8 cellular contexts compared by ENCODE assay signal in the genomic region with DNA sequence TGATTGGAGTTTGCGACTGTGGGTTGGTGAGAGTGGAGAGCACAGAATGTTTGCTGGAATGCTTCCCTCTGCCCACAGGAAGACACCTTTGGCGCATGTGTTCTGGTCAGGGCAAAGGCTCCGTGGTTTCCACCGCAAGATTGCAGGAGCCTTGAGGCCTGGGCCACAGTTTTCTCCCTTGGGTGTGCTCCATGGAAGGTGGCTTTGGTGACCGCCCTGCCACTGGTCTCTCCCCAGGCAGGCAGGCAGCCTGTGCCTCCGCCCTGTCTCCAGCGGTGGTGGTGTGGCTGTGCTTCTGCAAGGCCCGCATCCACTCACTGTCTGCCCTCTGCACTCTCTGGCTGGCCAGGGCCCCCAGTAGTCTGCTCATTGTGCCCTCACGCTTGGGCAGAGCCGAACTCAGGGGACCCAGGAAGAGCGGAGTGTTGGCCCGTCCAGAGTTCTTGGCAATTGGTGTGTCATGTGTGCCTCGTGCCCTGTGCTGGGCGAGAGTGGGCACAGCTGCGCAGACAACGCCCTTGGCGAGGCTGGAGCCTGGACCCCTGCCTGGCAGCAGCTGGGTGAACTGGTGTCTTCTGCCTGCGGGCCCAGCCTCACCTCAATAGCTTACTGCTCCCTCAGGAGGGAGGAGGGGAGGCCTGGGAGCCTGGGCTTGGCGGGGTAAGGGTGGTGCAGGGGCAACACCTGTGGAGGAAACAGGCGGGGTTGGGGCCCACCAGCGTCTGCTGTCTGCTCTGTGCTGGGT. TPM values are rescaled to one million over a fixed set of nuclear protein-coding genes. Genes with fewer than 3 reads are reported as not detected.
DNase-seq lines count a peak whose midpoint lies in the region; ATAC-seq and TF ChIP-seq lines count a peak whose summit lies in the region.

No MANE protein-coding gene starts in this region.

- H3K27me3 ChIP-seq in CD8-positive, alpha-beta T cell (ENCODE audit: insufficient read depth, low read length): no peaks in the 10 kb centered on the region
- peaks cover 21% of the 10 kb centered on the region for H3K27me3 ChIP-seq in neural progenitor cell

- peaks cover 7% of the 10 kb centered on the region for H3F3A ChIP-seq in neural progenitor cell (ENCODE audit: low read depth)

- peaks cover 44% of the 10 kb centered on the region for H3K4me1 ChIP-seq in CD8-positive, alpha-beta T cell (ENCODE audit: insufficient read depth, low read length)
- H3K4me1 ChIP-seq in neural progenitor cell: peaks cover 6% of the 10 kb centered on the region

- peak overlapping the region; percentile 97 for H3K4me2 ChIP-seq in neural progenitor cell

- peaks cover 51% of the 10 kb centered on the region for H3K4me1 Mint-ChIP-seq in CD8-positive, alpha-beta T cell (ENCODE audit: low read depth)
- peaks cover 32% of the 10 kb centered on the region for H3K4me1 Mint-ChIP-seq in chondrocyte (ENCODE audit: low read depth)
- peaks cover 19% of the 10 kb centered on the region for H3K4me1 Mint-ChIP-seq in neural progenitor cell

- H3K27ac ChIP-seq in CD8-positive, alpha-beta T cell (ENCODE audit: low read depth, low read length): peak overlapping the region; percentile 96
- no peak overlapping the region for H3K27ac ChIP-seq in neural progenitor cell

- H3K79me2 ChIP-seq in neural progenitor cell (ENCODE audit: low read depth): peaks cover 45% of the 10 kb centered on the region

- H3K27me3 Mint-ChIP-seq in CD8-positive, alpha-beta T cell (ENCODE audit: low read depth): no peaks in the 10 kb centered on the region
- H3K27me3 Mint-ChIP-seq in chondrocyte (ENCODE audit: low read depth) (no peaks in the 10 kb centered on the region), neural progenitor cell (ENCODE audit: insufficient read depth, low read depth) (peaks cover 10% of the 10 kb centered on the region)

- H4K20me1 ChIP-seq in neural progenitor cell (ENCODE audit: low read depth): peaks cover 14% of the 10 kb centered on the region

- intact Hi-C loops in CD8-positive, alpha-beta T cell (cut with DNase I, micrococcal nuclease): loop anchor here (1.0 to 2.0 kb wide), 2 partner anchors 15 to 39 kb away; a partner anchor contains a TSS

- no peaks in the 10 kb centered on the region for H3K9me3 ChIP-seq in CD8-positive, alpha-beta T cell (ENCODE audit: low read length)
- no peaks in the 10 kb centered on the region for H3K9me3 ChIP-seq in neural progenitor cell (ENCODE audit: low read depth)

- H3K4me3 ChIP-seq in CD8-positive, alpha-beta T cell (ENCODE audit: low read depth, low read length): peak overlapping the region; percentile 91
- no peak overlapping the region for H3K4me3 ChIP-seq in neural progenitor cell

- POLR2A ChIA-PET in CD8-positive, alpha-beta T cell (lab: Charles Lee): interaction anchor here (0.7 to 2.9 kb wide), 3 partner anchors 10 to 374 kb away, joined by 3 to 22 read pairs (median 7); a partner anchor contains a TSS

- no peak overlapping the region for H2AFZ ChIP-seq in neural progenitor cell (replicated peaks)

- CTCF ChIA-PET in CD8-positive, alpha-beta T cell (lab: Charles Lee): interaction anchor here (0.8 to 1.5 kb wide), 3 partner anchors 20 to 25 kb away, joined by 3 to 4 read pairs (median 3); a partner anchor contains a TSS

- H3K27ac Mint-ChIP-seq in CD8-positive, alpha-beta T cell: peak overlapping the region; percentile 99
- peak overlapping the region; percentile 93 for H3K27ac Mint-ChIP-seq in chondrocyte (ENCODE audit: unreplicated experiment)
- no peak overlapping the region for H3K27ac Mint-ChIP-seq in neural progenitor cell

- no peak for ATAC-seq in CD8-positive, alpha-beta T cell
- ATAC-seq in HG03520 (IDR thresholded peaks at IDR 0.05; ENCODE audit: unreplicated experiment): no peak

- H3K4me3 Mint-ChIP-seq in CD8-positive, alpha-beta T cell: peak overlapping the region; percentile 94
- H3K4me3 Mint-ChIP-seq in chondrocyte (ENCODE audit: unreplicated experiment) (peak overlapping the region; percentile 91), neural progenitor cell (peak overlapping the region; percentile 98)

- TF ChIP-seq CTCF in CD8-positive, alpha-beta T cell (IDR thresholded peaks at IDR 0.05): no peak
- TF ChIP-seq CTCF in chondrocyte (IDR thresholded peaks at IDR 0.05): no peak
- no peak for TF ChIP-seq CTCF in neural progenitor cell (IDR thresholded peaks at IDR 0.05)

- H3K9ac ChIP-seq in neural progenitor cell: no peak overlapping the region

- H3K9me3 Mint-ChIP-seq in CD8-positive, alpha-beta T cell: no peaks in the 10 kb centered on the region
- H3K9me3 Mint-ChIP-seq in chondrocyte (ENCODE audit: low read depth) (no peaks in the 10 kb centered on the region), neural progenitor cell (no peaks in the 10 kb centered on the region)

- H3K36me3 Mint-ChIP-seq in CD8-positive, alpha-beta T cell: peaks cover 28% of the 10 kb centered on the region
- H3K36me3 Mint-ChIP-seq in chondrocyte (ENCODE audit: low read depth): no peaks in the 10 kb centered on the region
- no peaks in the 10 kb centered on the region for H3K36me3 Mint-ChIP-seq in neural progenitor cell

- DNase-seq in CD8-positive, alpha-beta T cell: peak in 3 of 7 experiments; percentile 42 to 71 (median 47)
- DNase-seq in NCI-H2171 (lab: John Stamatoyannopoulos, UW) (peak; percentile 21), chondrocyte (ENCODE audit: low spot score) (peak; percentile 88), neural progenitor cell (ENCODE audit: low spot score) (no peak), NCI-H345 treated with DMSO at 0.1 percent for 48 hours (lab: John Stamatoyannopoulos, UW; ENCODE audit: unreplicated experiment) (no peak), NCI-H2029 (lab: John Stamatoyannopoulos, UW) (no peak)
- no peak for DNase-seq in stimulated activated CD4-positive, alpha-beta T cell treated with anti-CD3 and anti-CD28 coated beads, Interleukin-4, amount 100 ng/mL, for 24 hours

- peaks cover 16% of the 10 kb centered on the region for H3K36me3 ChIP-seq in CD8-positive, alpha-beta T cell (ENCODE audit: insufficient read depth, low read length)
- H3K36me3 ChIP-seq in neural progenitor cell: no peaks in the 10 kb centered on the region

RNA-seq across cellular contexts. Expression of a gene that starts 2.0 kb away (rescaled TPM):
- total RNA-seq in CD8-positive, alpha-beta T cell: 100 to 1,000 TPM; 548 to 551 TPM
- total RNA-seq in chondrocyte (155 to 196 TPM (median 189 TPM) in 3 replicates), neural progenitor cell (ENCODE audit: low replicate concordance) (87.7 and 119 TPM in 2 replicates)

RNA-seq across cellular contexts. Expression of a gene that starts 7.7 kb away (rescaled TPM):
- total RNA-seq in CD8-positive, alpha-beta T cell: 1 to 10 TPM; 5.9 to 8.2 TPM
- 1.5 to 2.0 TPM (median 1.8 TPM) in 3 replicates for total RNA-seq in chondrocyte
- 0.25 TPM in 1 of 2 replicates, not detected in the other for total RNA-seq in neural progenitor cell (ENCODE audit: low replicate concordance)

RNA-seq across cellular contexts. Expression of a gene that starts 23.6 kb away (rescaled TPM):
- total RNA-seq in CD8-positive, alpha-beta T cell: 10 to 100 TPM; 23.5 to 23.8 TPM
- total RNA-seq in chondrocyte: 5.2 to 7.7 TPM (median 5.9 TPM) in 3 replicates
- total RNA-seq in neural progenitor cell (ENCODE audit: low replicate concordance): 2.2 and 6.7 TPM in 2 replicates

RNA-seq across cellular contexts. Expression of a gene that starts 32.9 kb away (rescaled TPM):
- 10 to 100 TPM; 90.2 to 90.7 TPM for total RNA-seq in CD8-positive, alpha-beta T cell
- total RNA-seq in chondrocyte (45.4 to 75.6 TPM (median 48.6 TPM) in 3 replicates), neural progenitor cell (ENCODE audit: low replicate concordance) (42.4 and 68.3 TPM in 2 replicates)

RNA-seq across cellular contexts. Expression of a gene that starts 38.9 kb away (rescaled TPM):
- total RNA-seq in CD8-positive, alpha-beta T cell: 10 to 100 TPM; 28.4 to 30.2 TPM
- total RNA-seq in chondrocyte (12.9 to 15.1 TPM (median 13.3 TPM) in 3 replicates), neural progenitor cell (ENCODE audit: low replicate concordance) (11.8 and 19.7 TPM in 2 replicates)

Comparison
In these comparisons a context has a peak if more than half of its experiments do, and no peak if none do; other contexts are left out.
1. DNase-seq: peak in NCI-H2171 (single experiment) and chondrocyte (single experiment); none in neural progenitor cell (single experiment), stimulated activated CD4-positive, alpha-beta T cell treated with anti-CD3 and anti-CD28 coated beads, Interleukin-4, amount 100 ng/mL, for 24 hours (single experiment), NCI-H345 treated with DMSO at 0.1 percent for 48 hours (single experiment) and NCI-H2029 (single experiment).
2. Peak in every context shown above with its lines, with median percentiles within 50 percentile points of each other: H3K4me3 Mint-ChIP-seq.